ENCODE assay signal across 8 cellular contexts in genomic region chr1:13700521-13701273, GRCh38. TPM values are rescaled to one million over a fixed set of nuclear protein-coding genes. Genes with fewer than 3 reads are reported as not detected.
A peak's percentile ranks its signal among the peaks of the same experiment; 100 is the strongest.
DNase-seq lines count a peak whose midpoint lies in the region; TF ChIP-seq lines count a peak whose summit lies in the region.

No MANE protein-coding gene starts in this region.

- H3K27ac ChIP-seq in trophoblast cell (ENCODE audit: low read depth, low read length): no peak overlapping the region

- H3K79me2 ChIP-seq in trophoblast cell (ENCODE audit: control insufficient read depth, insufficient read depth, low read length, poor library complexity): peaks cover 9% of the 10 kb centered on the region

- TF ChIP-seq CTCF in GM12864 (IDR thresholded peaks at IDR 0.05; ENCODE audit: low read depth, low read length, missing control alignments): no peak
- no peak for TF ChIP-seq CTCF in HFF-Myc (IDR thresholded peaks at IDR 0.05; ENCODE audit: low read depth, low read length, missing control alignments)
- TF ChIP-seq CTCF in glutamatergic neuron (IDR thresholded peaks at IDR 0.05; ENCODE audit: partially characterized antibody, unreplicated experiment): no peak

- peaks cover 1% of the 10 kb centered on the region for H3K9me3 ChIP-seq in trophoblast cell (ENCODE audit: insufficient read depth, low read depth, low read length)

- H3K4me3 Mint-ChIP-seq in activated naive CD4-positive, alpha-beta T cell treated with anti-CD3 and anti-CD28 coated beads, Interleukin-2, amount 10 ng/mL, durations not matched to agents 7 days and 5 days: peak overlapping the region; percentile 89
- H3K4me3 Mint-ChIP-seq in glutamatergic neuron (ENCODE audit: unreplicated experiment): peak overlapping the region; percentile 96

- H2BK120ac ChIP-seq in trophoblast cell (ENCODE audit: insufficient read depth, low read length, poor library complexity): peak overlapping the region; percentile 99

- peak overlapping the region; percentile 100 for H3K18ac ChIP-seq in trophoblast cell (ENCODE audit: low read length)

- peak overlapping the region; percentile 79 for H3K4me2 ChIP-seq in trophoblast cell (ENCODE audit: low read length)

- H4K12ac ChIP-seq in trophoblast cell (ENCODE audit: low read depth, low read length): peak overlapping the region; percentile 88

- peaks cover 5 to 9% of the 10 kb centered on the region in 2 experiments for H3K4me1 ChIP-seq in trophoblast cell (ENCODE audit: control insufficient read depth in 1 of 2, insufficient read depth in 2 of 2, low read length in 2 of 2)

- H3K27ac Mint-ChIP-seq in activated naive CD4-positive, alpha-beta T cell treated with anti-CD3 and anti-CD28 coated beads, Interleukin-2, amount 10 ng/mL, durations not matched to agents 7 days and 5 days: peak overlapping the region; percentile 94
- peak overlapping the region; percentile 85 for H3K27ac Mint-ChIP-seq in glutamatergic neuron (ENCODE audit: unreplicated experiment)

- peak overlapping the region; percentile 60 for H3K9ac ChIP-seq in trophoblast cell (ENCODE audit: low read length)

- WGBS in trophoblast cell (ENCODE audit: extremely low coverage, insufficient coverage, insufficient read length): no CpG with 5 or more reads among the region's 48 CpGs

- peak overlapping the region; percentile 90 for H3K4ac ChIP-seq in trophoblast cell (ENCODE audit: low read depth, low read length)

- no peak overlapping the region for H2BK5ac ChIP-seq in trophoblast cell (ENCODE audit: low read depth, low read length, poor library complexity)

- peak overlapping the region; percentile 99 for H4K91ac ChIP-seq in trophoblast cell (ENCODE audit: low read depth, low read length)

- H3K36me3 ChIP-seq in trophoblast cell (ENCODE audit: control insufficient read depth in 1 of 2, insufficient read depth in 2 of 2, low read length in 2 of 2): no peaks in the 10 kb centered on the region

- peaks cover 1% of the 10 kb centered on the region for H3K9me3 Mint-ChIP-seq in activated naive CD4-positive, alpha-beta T cell treated with anti-CD3 and anti-CD28 coated beads, Interleukin-2, amount 10 ng/mL, durations not matched to agents 7 days and 5 days
- peaks cover 5% of the 10 kb centered on the region for H3K9me3 Mint-ChIP-seq in glutamatergic neuron (ENCODE audit: unreplicated experiment)

- H2BK12ac ChIP-seq in trophoblast cell (ENCODE audit: low read length): peak overlapping the region; percentile 30

- peaks cover 16% of the 10 kb centered on the region for H3K36me3 Mint-ChIP-seq in activated naive CD4-positive, alpha-beta T cell treated with anti-CD3 and anti-CD28 coated beads, Interleukin-2, amount 10 ng/mL, durations not matched to agents 7 days and 5 days
- H3K36me3 Mint-ChIP-seq in glutamatergic neuron (ENCODE audit: unreplicated experiment): peaks cover 11% of the 10 kb centered on the region

- H3K4me1 Mint-ChIP-seq in activated naive CD4-positive, alpha-beta T cell treated with anti-CD3 and anti-CD28 coated beads, Interleukin-2, amount 10 ng/mL, durations not matched to agents 7 days and 5 days: peaks cover 53% of the 10 kb centered on the region
- H3K4me1 Mint-ChIP-seq in glutamatergic neuron (ENCODE audit: low read depth, unreplicated experiment): peaks cover 3% of the 10 kb centered on the region

- CTCF ChIA-PET in activated naive CD4-positive, alpha-beta T cell treated with anti-CD3 and anti-CD28 coated beads, Interleukin-2, amount 10 ng/mL, durations not matched to agents 7 days and 5 days (lab: Charles Lee): interaction anchor here (0.8 to 1.3 kb wide), 3 partner anchors 25 to 56 kb away, joined by 3 read pairs; no protein-coding TSS in a partner anchor

- peak overlapping the region; percentile 89 for H3K4me3 ChIP-seq in GM12864 (ENCODE audit: low read depth, low read length)
- peak overlapping the region; percentile 54 for H3K4me3 ChIP-seq in HFF-Myc (replicated peaks; ENCODE audit: low read depth, low read length)
- H3K4me3 ChIP-seq in trophoblast cell (ENCODE audit: low read depth, low read length): peak overlapping the region; percentile 80

- H4K8ac ChIP-seq in trophoblast cell (ENCODE audit: low read depth, low read length): peak overlapping the region; percentile 100

- DNase-seq in GM12864 (ENCODE audit: low read depth) (no peak), HFF-Myc (ENCODE audit: extremely low read depth, low read depth) (peak; percentile 6), OCI-M1 (lab: John Stamatoyannopoulos, UW) (peak; percentile 41), glutamatergic neuron (peak; percentile 35), trophoblast cell (peak in 1 of 2 donors; percentile 57), ureter (ENCODE audit: low spot score) (peak; percentile 45), H4 (ENCODE audit: low spot score) (no peak)
- DNase-seq in activated naive CD4-positive, alpha-beta T cell treated with anti-CD3 and anti-CD28 coated beads, Interleukin-2, amount 10 ng/mL, durations not matched to agents 7 days and 5 days: peak; percentile 51

- no peaks in the 10 kb centered on the region for H3K27me3 Mint-ChIP-seq in activated naive CD4-positive, alpha-beta T cell treated with anti-CD3 and anti-CD28 coated beads, Interleukin-2, amount 10 ng/mL, durations not matched to agents 7 days and 5 days
- H3K27me3 Mint-ChIP-seq in glutamatergic neuron (ENCODE audit: unreplicated experiment): peaks cover 7% of the 10 kb centered on the region

- peak overlapping the region; percentile 100 for H3K14ac ChIP-seq in trophoblast cell (ENCODE audit: low read length)

- H2AK5ac ChIP-seq in trophoblast cell (ENCODE audit: low read length): no peak overlapping the region

- no peak overlapping the region for H3K23ac ChIP-seq in trophoblast cell (ENCODE audit: low read length)

- peaks cover 11% of the 10 kb centered on the region for H3K79me1 ChIP-seq in trophoblast cell (ENCODE audit: low read length)

- H3K27me3 ChIP-seq in trophoblast cell (ENCODE audit: insufficient read depth, low read length): peaks cover 2% of the 10 kb centered on the region

- H2AFZ ChIP-seq in trophoblast cell (ENCODE audit: insufficient read depth, low read length, poor library complexity): peak overlapping the region; percentile 100

RNA-seq across cellular contexts. Expression of gene PRDM2, which starts 0.7 kb away (rescaled TPM):
- 88.3 TPM for total RNA-seq in glutamatergic neuron (ENCODE audit: unreplicated experiment)
- 23.8 TPM in 2 replicates for polyA plus RNA-seq in trophoblast cell (2013)
- 83.1 TPM for total RNA-seq in ureter
- 3.4 and 5.1 TPM in 2 replicates for total RNA-seq in H4 (2014; rRNA removed; shearing (Covaris generic))

Comparison
In these comparisons a context has a peak if more than half of its experiments do, and no peak if none do; other contexts are left out.
1. DNase-seq: peak in HFF-Myc (single experiment), OCI-M1 (single experiment), activated naive CD4-positive, alpha-beta T cell treated with anti-CD3 and anti-CD28 coated beads, Interleukin-2, amount 10 ng/mL, durations not matched to agents 7 days and 5 days (single experiment), glutamatergic neuron (single experiment) and ureter (single experiment); none in GM12864 (single experiment) and H4 (single experiment).
2. RNA of gene PRDM2, which starts 0.7 kb away (total RNA-seq): 88.3 TPM in glutamatergic neuron (single experiment) and 83.1 TPM in ureter (single experiment); 3.4 to 5.1 TPM in H4; every median in the first group is over 10 times any median in the second.
3. Peak in every context shown above with its lines, with median percentiles within 50 percentile points of each other: H3K4me3 ChIP-seq.